Comparison of ENCODE assay signal across 2 cellular contexts in the genomic region with DNA sequence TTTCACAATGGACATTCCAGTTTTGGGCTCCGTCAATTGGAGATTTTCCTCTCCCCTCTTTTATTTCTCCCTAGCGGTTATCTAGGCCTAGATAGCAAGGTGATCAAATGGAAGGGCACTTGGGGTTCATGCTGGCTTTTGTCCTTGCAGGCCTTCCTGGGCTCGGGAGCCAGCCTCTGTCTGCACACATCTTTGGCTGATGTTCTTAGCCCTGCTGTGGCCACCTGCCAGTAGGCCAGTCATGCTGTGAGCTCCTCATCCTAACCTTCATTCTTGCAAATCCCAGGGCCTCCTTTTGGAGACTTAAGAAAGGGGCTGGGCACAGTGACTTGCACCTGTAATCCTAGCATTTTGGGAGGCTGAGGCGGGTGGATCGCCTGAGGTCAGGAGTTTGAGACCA.
TF ChIP-seq lines count a peak whose summit lies in the region.

No MANE protein-coding gene starts in this region.

TF ChIP-seq in HepG2, 621 proteins besides CTCF, POLR2A, EP300 and RAD21:
- TF ChIP-seq ADNP (CRISPR knock-in tag; IDR thresholded peaks at IDR 0.05) (no peak), ZNF333 (CRISPR knock-in tag; IDR thresholded peaks at IDR 0.05; ENCODE audit: borderline replicate concordance) (no peak), WIZ (CRISPR knock-in tag; IDR thresholded peaks at IDR 0.05) (no peak), ZNF484 (CRISPR knock-in tag; IDR thresholded peaks at IDR 0.05; ENCODE audit: borderline replicate concordance, low read depth) (no peak), ZNF7 (CRISPR knock-in tag; IDR thresholded peaks at IDR 0.05) (peak; percentile 93)

TF ChIP-seq in SK-N-SH treated with all-trans-retinoic acid at 6 μM for 48 hours, 23 proteins besides CTCF, POLR2A, EP300 and RAD21:
- TF ChIP-seq ZFP30 (CRISPR knock-in tag; IDR thresholded peaks at IDR 0.05), result no peak
- TF ChIP-seq GLIS3 (CRISPR knock-in tag; IDR thresholded peaks at IDR 0.05), result no peak
- TF ChIP-seq, protein P1, sequence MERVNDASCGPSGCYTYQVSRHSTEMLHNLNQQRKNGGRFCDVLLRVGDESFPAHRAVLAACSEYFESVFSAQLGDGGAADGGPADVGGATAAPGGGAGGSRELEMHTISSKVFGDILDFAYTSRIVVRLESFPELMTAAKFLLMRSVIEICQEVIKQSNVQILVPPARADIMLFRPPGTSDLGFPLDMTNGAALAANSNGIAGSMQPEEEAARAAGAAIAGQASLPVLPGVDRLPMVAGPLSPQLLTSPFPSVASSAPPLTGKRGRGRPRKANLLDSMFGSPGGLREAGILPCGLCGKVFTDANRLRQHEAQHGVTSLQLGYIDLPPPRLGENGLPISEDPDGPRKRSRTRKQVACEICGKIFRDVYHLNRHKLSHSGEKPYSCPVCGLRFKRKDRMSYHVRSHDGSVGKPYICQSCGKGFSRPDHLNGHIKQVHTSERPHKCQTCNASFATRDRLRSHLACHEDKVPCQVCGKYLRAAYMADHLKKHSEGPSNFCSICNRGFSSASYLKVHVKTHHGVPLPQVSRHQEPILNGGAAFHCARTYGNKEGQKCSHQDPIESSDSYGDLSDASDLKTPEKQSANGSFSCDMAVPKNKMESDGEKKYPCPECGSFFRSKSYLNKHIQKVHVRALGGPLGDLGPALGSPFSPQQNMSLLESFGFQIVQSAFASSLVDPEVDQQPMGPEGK (CRISPR knock-in tag; IDR thresholded peaks at IDR 0.05; ENCODE audit: borderline replicate concordance), result no peak
- TF ChIP-seq ESRRG (CRISPR knock-in tag; IDR thresholded peaks at IDR 0.05), result no peak
- no peak for TF ChIP-seq ZC3H10 (CRISPR knock-in tag; IDR thresholded peaks at IDR 0.05)
- TF ChIP-seq, protein P2, sequence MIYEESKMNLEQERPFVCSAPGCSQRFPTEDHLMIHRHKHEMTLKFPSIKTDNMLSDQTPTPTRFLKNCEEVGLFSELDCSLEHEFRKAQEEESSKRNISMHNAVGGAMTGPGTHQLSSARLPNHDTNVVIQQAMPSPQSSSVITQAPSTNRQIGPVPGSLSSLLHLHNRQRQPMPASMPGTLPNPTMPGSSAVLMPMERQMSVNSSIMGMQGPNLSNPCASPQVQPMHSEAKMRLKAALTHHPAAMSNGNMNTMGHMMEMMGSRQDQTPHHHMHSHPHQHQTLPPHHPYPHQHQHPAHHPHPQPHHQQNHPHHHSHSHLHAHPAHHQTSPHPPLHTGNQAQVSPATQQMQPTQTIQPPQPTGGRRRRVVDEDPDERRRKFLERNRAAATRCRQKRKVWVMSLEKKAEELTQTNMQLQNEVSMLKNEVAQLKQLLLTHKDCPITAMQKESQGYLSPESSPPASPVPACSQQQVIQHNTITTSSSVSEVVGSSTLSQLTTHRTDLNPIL (CRISPR knock-in tag; IDR thresholded peaks at IDR 0.05; ENCODE audit: low read depth), result no peak
